In genomic region chr6:168260385-168260987, GRCh38 we compare ENCODE assay signal across 2 cellular contexts.
A peak's percentile ranks its signal among the peaks of the same experiment; 100 is the strongest.
TF ChIP-seq lines count a peak whose summit lies in the region.

No MANE protein-coding gene starts in this region.

TF ChIP-seq in HepG2, 621 proteins besides CTCF, POLR2A, EP300 and RAD21 (continues in another document):
- TF ChIP-seq PLRG1 (conservative IDR thresholded peaks at IDR 0.05) (no peak), ZNF251 (CRISPR knock-in tag; IDR thresholded peaks at IDR 0.05) (no peak), CREBL2 (CRISPR knock-in tag; IDR thresholded peaks at IDR 0.05; ENCODE audit: borderline replicate concordance) (no peak), TBX2 (CRISPR knock-in tag; IDR thresholded peaks at IDR 0.05; ENCODE audit: borderline replicate concordance) (0 out of 2 replicates have a peak, but pooled peaks have one; percentile 36), ZNF570 (CRISPR knock-in tag; IDR thresholded peaks at IDR 0.05; ENCODE audit: borderline replicate concordance) (0 out of 2 replicates have a peak, but pooled peaks have one; percentile 14), ZNF572 (CRISPR knock-in tag; IDR thresholded peaks at IDR 0.05) (no peak), ZSCAN25 (CRISPR knock-in tag; IDR thresholded peaks at IDR 0.05) (no peak), JUND (CRISPR knock-in tag; IDR thresholded peaks at IDR 0.05) (no peak), USF2 (IDR thresholded peaks at IDR 0.05; ENCODE audit: low read depth, low read length) (no peak), USF2 (CRISPR knock-in tag; IDR thresholded peaks at IDR 0.05; ENCODE audit: borderline replicate concordance) (no peak), PHB2 (IDR thresholded peaks at IDR 0.05; ENCODE audit: partially characterized antibody) (no peak), FOXK1 (CRISPR knock-in tag; IDR thresholded peaks at IDR 0.05; ENCODE audit: borderline replicate concordance, low read depth) (0 out of 2 replicates have a peak, but pooled peaks have one; percentile 11), ZNF432 (CRISPR knock-in tag; IDR thresholded peaks at IDR 0.05; ENCODE audit: borderline replicate concordance) (no peak), GLMP (CRISPR knock-in tag; IDR thresholded peaks at IDR 0.05; ENCODE audit: borderline replicate concordance) (no peak), ZNF225 (CRISPR knock-in tag; IDR thresholded peaks at IDR 0.05) (0 out of 2 replicates have a peak, but pooled peaks have one; percentile 24), FOXK2 (IDR thresholded peaks at IDR 0.05) (no peak), ZBTB44 (CRISPR knock-in tag; IDR thresholded peaks at IDR 0.05) (no peak), NCOA1 (CRISPR knock-in tag; IDR thresholded peaks at IDR 0.05) (no peak), FIP1L1 (IDR thresholded peaks at IDR 0.05; ENCODE audit: borderline replicate concordance, insufficient read depth, low read depth, low read length) (no peak)
- TF ChIP-seq, protein P1, sequence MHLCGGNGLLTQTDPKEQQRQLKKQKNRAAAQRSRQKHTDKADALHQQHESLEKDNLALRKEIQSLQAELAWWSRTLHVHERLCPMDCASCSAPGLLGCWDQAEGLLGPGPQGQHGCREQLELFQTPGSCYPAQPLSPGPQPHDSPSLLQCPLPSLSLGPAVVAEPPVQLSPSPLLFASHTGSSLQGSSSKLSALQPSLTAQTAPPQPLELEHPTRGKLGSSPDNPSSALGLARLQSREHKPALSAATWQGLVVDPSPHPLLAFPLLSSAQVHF (CRISPR knock-in tag; IDR thresholded peaks at IDR 0.05): no peak
- TF ChIP-seq, protein P2, sequence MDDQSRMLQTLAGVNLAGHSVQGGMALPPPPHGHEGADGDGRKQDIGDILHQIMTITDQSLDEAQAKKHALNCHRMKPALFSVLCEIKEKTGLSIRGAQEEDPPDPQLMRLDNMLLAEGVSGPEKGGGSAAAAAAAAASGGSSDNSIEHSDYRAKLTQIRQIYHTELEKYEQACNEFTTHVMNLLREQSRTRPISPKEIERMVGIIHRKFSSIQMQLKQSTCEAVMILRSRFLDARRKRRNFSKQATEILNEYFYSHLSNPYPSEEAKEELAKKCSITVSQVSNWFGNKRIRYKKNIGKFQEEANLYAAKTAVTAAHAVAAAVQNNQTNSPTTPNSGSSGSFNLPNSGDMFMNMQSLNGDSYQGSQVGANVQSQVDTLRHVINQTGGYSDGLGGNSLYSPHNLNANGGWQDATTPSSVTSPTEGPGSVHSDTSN (CRISPR knock-in tag; IDR thresholded peaks at IDR 0.05; ENCODE audit: borderline replicate concordance): no peak
- TF ChIP-seq, protein P3, sequence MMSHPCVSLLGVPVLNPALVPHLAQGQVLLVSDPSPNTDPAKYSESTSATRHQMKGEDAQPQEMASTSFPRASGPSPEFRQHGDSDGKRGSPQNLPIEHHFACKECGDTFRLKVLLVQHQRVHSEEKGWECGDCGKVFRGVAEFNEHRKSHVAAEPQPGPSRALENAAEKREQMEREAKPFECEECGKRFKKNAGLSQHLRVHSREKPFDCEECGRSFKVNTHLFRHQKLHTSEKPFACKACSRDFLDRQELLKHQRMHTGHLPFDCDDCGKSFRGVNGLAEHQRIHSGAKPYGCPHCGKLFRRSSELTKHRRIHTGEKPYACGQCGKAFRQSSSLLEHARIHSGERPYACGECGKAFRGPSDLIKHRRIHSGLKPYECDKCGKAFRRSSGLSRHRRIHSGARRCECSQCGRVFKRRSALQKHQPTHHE (CRISPR knock-in tag; IDR thresholded peaks at IDR 0.05; ENCODE audit: borderline replicate concordance): 0 out of 2 replicates have a peak, but pooled peaks have one; percentile 19

TF ChIP-seq in liver, 16 proteins besides CTCF, POLR2A, EP300 and RAD21:
- no peak for TF ChIP-seq EGR1 (IDR thresholded peaks at IDR 0.05; ENCODE audit: low read depth in 2 of 2)
- no peak for TF ChIP-seq FOXA2 (IDR thresholded peaks at IDR 0.05)
- TF ChIP-seq ATF3 (IDR thresholded peaks at IDR 0.05): no peak
- TF ChIP-seq RXRA (IDR thresholded peaks at IDR 0.05): no peak
- no peak for TF ChIP-seq MAX (IDR thresholded peaks at IDR 0.05)
- no peak for TF ChIP-seq FOXA1 (IDR thresholded peaks at IDR 0.05)
- TF ChIP-seq YY1 (IDR thresholded peaks at IDR 0.05): no peak
- no peak for TF ChIP-seq HNF4G (IDR thresholded peaks at IDR 0.05)
- TF ChIP-seq ZBTB33 (IDR thresholded peaks at IDR 0.05): no peak
- TF ChIP-seq GABPA (IDR thresholded peaks at IDR 0.05 in 1 of 2, conservative IDR thresholded peaks at IDR 0.05 in 1 of 2): no peak
- no peak for TF ChIP-seq HNF4A (conservative IDR thresholded peaks at IDR 0.05)
- TF ChIP-seq REST (IDR thresholded peaks at IDR 0.05): no peak
